Comparison of ENCODE assay signal across 13 cellular contexts in the genomic region with DNA sequence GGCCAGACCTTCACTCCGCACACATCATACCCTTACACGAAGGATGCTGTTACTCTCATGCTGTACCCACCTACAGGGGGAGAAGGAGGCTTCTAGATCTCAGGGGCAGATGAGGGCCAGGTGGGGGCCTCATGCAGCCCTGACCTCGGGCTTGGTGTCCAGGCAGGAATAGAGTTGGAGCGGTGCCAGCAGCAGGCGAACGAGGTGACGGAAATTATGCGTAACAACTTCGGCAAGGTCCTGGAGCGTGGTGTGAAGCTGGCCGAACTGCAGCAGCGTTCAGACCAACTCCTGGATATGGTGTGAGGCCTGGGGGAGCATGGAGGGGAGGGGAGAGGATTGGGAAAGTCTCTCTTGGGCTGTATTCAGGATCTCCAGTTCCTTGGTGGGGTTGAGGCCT. TPM values are rescaled to one million over a fixed set of nuclear protein-coding genes. Genes with fewer than 3 reads are reported as not detected.
DNase-seq lines count a peak whose midpoint lies in the region; ATAC-seq and TF ChIP-seq lines count a peak whose summit lies in the region.
"Had no signal": no experiment of that assay in that cellular context is flagged by ENCODE, and none has a peak within 500 bp of the region (broad histone marks: within the 10 kb centered on the region; RNA-seq: fewer than 3 reads in every experiment).

No MANE protein-coding gene starts in this region.

- H3K4me1 ChIP-seq in adipocyte (ENCODE audit: control insufficient read depth, insufficient read depth, low read length) = peaks cover 33% of the 10 kb centered on the region
- peaks cover 4% of the 10 kb centered on the region for H3K4me1 ChIP-seq in neural progenitor cell
- H3K4me1 ChIP-seq in thoracic aorta (ENCODE audit: control insufficient read depth in 1 of 2, low read depth in 2 of 2) = peaks cover 55 to 79% of the 10 kb centered on the region in 2 donors
- H3K4me1 ChIP-seq in CD8-positive, alpha-beta memory T cell (ENCODE audit: insufficient read depth, low read length) = peaks cover 26% of the 10 kb centered on the region

- H3K36me3 ChIP-seq in adipocyte (ENCODE audit: control insufficient read depth, insufficient read depth, low read length, severe bottlenecking) (no peaks in the 10 kb centered on the region), neural progenitor cell (no peaks in the 10 kb centered on the region), thoracic aorta (no peaks in the 10 kb centered on the region)
- no peaks in the 10 kb centered on the region for H3K36me3 ChIP-seq in CD8-positive, alpha-beta memory T cell (ENCODE audit: insufficient read depth, low read length)

- peaks cover 5% of the 10 kb centered on the region for H4K20me1 ChIP-seq in neural progenitor cell (ENCODE audit: low read depth)

- no peak for ATAC-seq in thoracic aorta (ENCODE audit: insufficient number of reproducible peaks, low FRiP score, low read depth)

- H3K27me3 Mint-ChIP-seq in neural progenitor cell (ENCODE audit: insufficient read depth, low read depth) = no peaks in the 10 kb centered on the region
- peaks cover 0 to 9% (median 4%) of the 10 kb centered on the region in 3 donors for H3K27me3 Mint-ChIP-seq in immature natural killer cell (ENCODE audit: low read depth in 3 of 3)
- no peaks in the 10 kb centered on the region for H3K27me3 Mint-ChIP-seq in CD8-positive, alpha-beta memory T cell
- H3K27me3 Mint-ChIP-seq: activated CD4-positive, alpha-beta memory T cell treated with anti-CD3 and anti-CD28 coated beads for 36 hours had no signal

- peaks cover 14% of the 10 kb centered on the region for H3K79me2 ChIP-seq in neural progenitor cell (ENCODE audit: low read depth)

- H3K27ac ChIP-seq in epithelial cell of prostate = peak overlapping the region; percentile 67
- no peak overlapping the region for H3K27ac ChIP-seq in neural progenitor cell
- H3K27ac ChIP-seq in thoracic aorta = peak overlapping the region; percentile 80 to 90
- no peak overlapping the region for H3K27ac ChIP-seq in CD8-positive, alpha-beta memory T cell (ENCODE audit: low read depth, low read length)
- H3K27ac ChIP-seq: SK-N-MC had no signal

- H3K4me3 ChIP-seq in adipocyte (ENCODE audit: low read length) = no peak overlapping the region
- H3K4me3 ChIP-seq in neural progenitor cell = no peak overlapping the region
- H3K4me3 ChIP-seq in thoracic aorta = no peak overlapping the region
- H3K4me3 ChIP-seq in CD8-positive, alpha-beta memory T cell (ENCODE audit: low read length) = no peak overlapping the region
- H3K4me3 ChIP-seq: SK-N-MC had no signal

- H2AFZ ChIP-seq in neural progenitor cell (replicated peaks) = no peak overlapping the region

- no peak overlapping the region for H3K4me2 ChIP-seq in neural progenitor cell

- no peaks in the 10 kb centered on the region for H3F3A ChIP-seq in neural progenitor cell (ENCODE audit: low read depth)

- no peaks in the 10 kb centered on the region for H3K9me3 ChIP-seq in adipocyte (ENCODE audit: control insufficient read depth, low read length)
- no peaks in the 10 kb centered on the region for H3K9me3 ChIP-seq in neural progenitor cell (ENCODE audit: low read depth)
- H3K9me3 ChIP-seq in thoracic aorta = no peaks in the 10 kb centered on the region
- H3K9me3 ChIP-seq in CD8-positive, alpha-beta memory T cell (ENCODE audit: low read length) = no peaks in the 10 kb centered on the region

- H3K27ac Mint-ChIP-seq in neural progenitor cell = peak overlapping the region; percentile 81
- peak overlapping the region in 3 of 6 donors; percentile 33 to 38 (median 34) for H3K27ac Mint-ChIP-seq in immature natural killer cell
- H3K27ac Mint-ChIP-seq in CD8-positive, alpha-beta memory T cell = peak overlapping the region in 2 of 8 donors; percentile 7 to 66
- H3K27ac Mint-ChIP-seq: activated CD4-positive, alpha-beta memory T cell treated with anti-CD3 and anti-CD28 coated beads for 36 hours had no signal

- no peaks in the 10 kb centered on the region for H3K27me3 ChIP-seq in adipocyte (replicated peaks; ENCODE audit: control insufficient read depth, insufficient read depth, low read length)
- peaks cover 40% of the 10 kb centered on the region for H3K27me3 ChIP-seq in neural progenitor cell
- H3K27me3 ChIP-seq in thoracic aorta (replicated peaks; ENCODE audit: insufficient read depth) = no peaks in the 10 kb centered on the region
- H3K27me3 ChIP-seq in CD8-positive, alpha-beta memory T cell (ENCODE audit: insufficient read depth, low read length, poor library complexity, severe bottlenecking) = no peaks in the 10 kb centered on the region

- peaks cover 47% of the 10 kb centered on the region for H3K4me1 Mint-ChIP-seq in neural progenitor cell
- peaks cover 35 to 51% of the 10 kb centered on the region in 2 donors for H3K4me1 Mint-ChIP-seq in immature natural killer cell
- H3K4me1 Mint-ChIP-seq in CD8-positive, alpha-beta memory T cell = peaks cover 38 to 44% (median 41%) of the 10 kb centered on the region in 3 donors

- H3K9ac ChIP-seq in adipocyte (ENCODE audit: low read length) (peak overlapping the region; percentile 69), neural progenitor cell (no peak overlapping the region)

- POLR2A ChIA-PET in CD8-positive, alpha-beta memory T cell (lab: Charles Lee) = no interaction called here

- TF ChIP-seq CTCF in neural progenitor cell (IDR thresholded peaks at IDR 0.05) (no peak), thoracic aorta (IDR thresholded peaks at IDR 0.05) (no peak)

- DNase-seq in adipocyte (ENCODE audit: low read depth) (no peak), epithelial cell of prostate (ENCODE audit: low read depth, low spot score) (no peak), neural progenitor cell (ENCODE audit: low spot score) (no peak), thoracic aorta (ENCODE audit: low spot score) (no peak), immature natural killer cell (no peak), amygdala (lab: John Stamatoyannopoulos, UW) (no peak), SHP77 (lab: John Stamatoyannopoulos, UW) (no peak)
- DNase-seq in CD8-positive, alpha-beta memory T cell = no peak
- DNase-seq: activated CD4-positive, alpha-beta memory T cell treated with anti-CD3 and anti-CD28 coated beads for 36 hours; activated effector memory CD4-positive, alpha-beta T cell treated with Interleukin-2 at 50 U/mL for 16 hours; occipital lobe; stimulated activated CD4-positive, alpha-beta T cell treated with anti-CD3 and anti-CD28 coated beads, Interleukin-15, amount 100 ng/mL, for 24 hours had no signal

- H3K4me3 Mint-ChIP-seq in neural progenitor cell = peak overlapping the region; percentile 25
- no peak overlapping the region for H3K4me3 Mint-ChIP-seq in immature natural killer cell
- H3K4me3 Mint-ChIP-seq in CD8-positive, alpha-beta memory T cell = peak overlapping the region in 1 of 7 donors; percentile 76
- H3K4me3 Mint-ChIP-seq: activated CD4-positive, alpha-beta memory T cell treated with anti-CD3 and anti-CD28 coated beads for 36 hours had no signal

- H3K36me3 Mint-ChIP-seq in neural progenitor cell (no peaks in the 10 kb centered on the region), immature natural killer cell (peaks cover 0 to 3% (median 0%) of the 10 kb centered on the region in 3 donors)
- peaks cover 0 to 13% (median 0%) of the 10 kb centered on the region in 3 donors for H3K36me3 Mint-ChIP-seq in CD8-positive, alpha-beta memory T cell

- CTCF ChIA-PET in CD8-positive, alpha-beta memory T cell (lab: Charles Lee) = no interaction called here

- no peaks in the 10 kb centered on the region for H3K9me3 Mint-ChIP-seq in neural progenitor cell
- H3K9me3 Mint-ChIP-seq in immature natural killer cell = no peaks in the 10 kb centered on the region
- no peaks in the 10 kb centered on the region for H3K9me3 Mint-ChIP-seq in CD8-positive, alpha-beta memory T cell
- H3K9me3 Mint-ChIP-seq: activated CD4-positive, alpha-beta memory T cell treated with anti-CD3 and anti-CD28 coated beads for 36 hours had no signal

RNA-seq across cellular contexts. Expression of a gene that starts 4.0 kb away (rescaled TPM):
- total RNA-seq in neural progenitor cell (ENCODE audit: low replicate concordance) = 81.3 and 113 TPM in 2 replicates
- total RNA-seq in thoracic aorta = 100 to 1,000 TPM; 107 to 124 TPM
- 100 to 1,000 TPM; 224 to 326 (median 256) TPM for polyA plus RNA-seq in immature natural killer cell
- total RNA-seq in CD8-positive, alpha-beta memory T cell = 10 to 100 TPM; 88.2 to 95.1 TPM
- 181 TPM for polyA plus RNA-seq in CD8-positive, alpha-beta memory T cell

RNA-seq across cellular contexts. Expression of a gene that starts 7.3 kb away (rescaled TPM):
- total RNA-seq in neural progenitor cell (ENCODE audit: low replicate concordance) (not detected in 2 replicates), thoracic aorta (10 to 100 TPM; 27.1 to 42.8 TPM)
- polyA plus RNA-seq in immature natural killer cell = 100 to 1,000 TPM; 154 to 219 (median 201) TPM
- total RNA-seq in CD8-positive, alpha-beta memory T cell = 10 to 100 TPM; 26.4 to 28.0 TPM
- polyA plus RNA-seq in CD8-positive, alpha-beta memory T cell = 151 TPM

RNA-seq across cellular contexts. Expression of a gene that starts 10.9 kb away (rescaled TPM):
- total RNA-seq in neural progenitor cell (ENCODE audit: low replicate concordance) (7.2 and 12.5 TPM in 2 replicates), thoracic aorta (10 to 100 TPM; 25.7 to 26.3 TPM)
- polyA plus RNA-seq in immature natural killer cell = 10 to 100 TPM; 12.0 to 27.8 (median 14.8) TPM
- 1 to 10 TPM; 6.3 to 7.6 TPM for total RNA-seq in CD8-positive, alpha-beta memory T cell
- polyA plus RNA-seq in CD8-positive, alpha-beta memory T cell = 13.2 TPM

RNA-seq across cellular contexts. Expression of a gene that starts 14.2 kb away (rescaled TPM):
- 0.52 and 2.4 TPM in 2 replicates for total RNA-seq in neural progenitor cell (ENCODE audit: low replicate concordance)
- 10 to 100 TPM; 30.9 to 34.9 TPM for total RNA-seq in thoracic aorta
- polyA plus RNA-seq in immature natural killer cell = 100 to 1,000 TPM; 457 to 687 (median 617) TPM
- total RNA-seq in CD8-positive, alpha-beta memory T cell = 10 to 100 TPM; 94.4 to 95.4 TPM
- polyA plus RNA-seq in CD8-positive, alpha-beta memory T cell = 355 TPM

RNA-seq across cellular contexts. Expression of a gene that starts 20.3 kb away (rescaled TPM):
- 31.1 and 47.6 TPM in 2 replicates for total RNA-seq in neural progenitor cell (ENCODE audit: low replicate concordance)
- 10 to 100 TPM; 13.0 to 21.9 TPM for total RNA-seq in thoracic aorta
- polyA plus RNA-seq in immature natural killer cell = 10 to 100 TPM; 11.5 to 27.9 (median 25.1) TPM
- 10 to 100 TPM; 26.7 to 27.3 TPM for total RNA-seq in CD8-positive, alpha-beta memory T cell
- polyA plus RNA-seq in CD8-positive, alpha-beta memory T cell = 17.9 TPM

Comparison
In these comparisons a context has a peak if more than half of its experiments do, and no peak if none do; other contexts are left out.
1. H3K27ac ChIP-seq: peak in epithelial cell of prostate (single experiment) and thoracic aorta (2 of 2); none in neural progenitor cell (single experiment) and CD8-positive, alpha-beta memory T cell (single experiment).
2. RNA of a gene that starts 7.3 kb away (total RNA-seq): 27.1 to 42.8 TPM in thoracic aorta and 26.4 to 28.0 TPM in CD8-positive, alpha-beta memory T cell; not detected in neural progenitor cell; every median in the first group is over 10 times any median in the second.